25 cellular contexts compared by ENCODE assay signal in genomic region chr13:38086013-38086412, GRCh38.
"Had no signal": no experiment of that assay in that cellular context is flagged by ENCODE, and none has a peak within 500 bp of the region (broad histone marks: within the 10 kb centered on the region; RNA-seq: fewer than 3 reads in every experiment).

No MANE protein-coding gene starts in this region.

- H3K4me1 ChIP-seq: parathyroid adenoma, psoas muscle, right lobe of liver, sigmoid colon, suprapubic skin, testis, tibial artery, transverse colon, vagina had no signal

- H3K27me3 ChIP-seq: ovary, right lobe of liver, sigmoid colon, suprapubic skin, testis, tibial artery, transverse colon, vagina had no signal

- H3K9ac ChIP-seq: parathyroid adenoma had no signal

- H3K36me3 ChIP-seq: ovary, right lobe of liver, sigmoid colon, transverse colon, vagina had no signal

- H2AFZ ChIP-seq: parathyroid adenoma had no signal

- H3K4me3 ChIP-seq: ovary, psoas muscle, right lobe of liver, sigmoid colon, suprapubic skin, testis, tibial artery, transverse colon, vagina had no signal

- DNase-seq: naive thymus-derived CD8-positive, alpha-beta T cell; nephron progenitor cell; occipital lobe; ovary; psoas muscle; right cardiac atrium; right lobe of liver; sigmoid colon; small intestine; stimulated activated CD4-positive, alpha-beta T cell treated with anti-CD3 and anti-CD28 coated beads, Interleukin-15, amount 100 ng/mL, for 24 hours; stimulated activated CD4-positive, alpha-beta T cell treated with anti-CD3 and anti-CD28 coated beads, Interleukin-2, amount 100 ng/mL, for 24 hours; stimulated activated CD4-positive, alpha-beta T cell treated with anti-CD3 and anti-CD28 coated beads, Interleukin-2, amount 100 ng/mL, for 48 hours; stimulated activated CD4-positive, alpha-beta T cell treated with anti-CD3 and anti-CD28 coated beads, Interleukin-4, amount 100 ng/mL, for 24 hours; stimulated activated naive CD4-positive, alpha-beta T cell; stimulated activated naive CD8-positive, alpha-beta T cell treated with anti-CD3 and anti-CD28 coated beads, Interleukin-15, amount 100 ng/mL, for 72 hours; stimulated activated naive CD8-positive, alpha-beta T cell treated with anti-CD3 and anti-CD28 coated beads, Interleukin-15, Interleukin-2, amounts not matched to agents 100 U/mL and 50 U/mL, for 24 hours; substantia nigra; testis; tibial artery; transverse colon had no signal

- H3K27ac ChIP-seq: ovary, parathyroid adenoma, psoas muscle, right lobe of liver, sigmoid colon, suprapubic skin, testis, tibial artery, transverse colon, vagina had no signal

- ATAC-seq: naive thymus-derived CD8-positive, alpha-beta T cell; natural killer cell treated with Interleukin-12 subunit alpha and Interleukin-12 subunit beta and Interleukin-15 and Interleukin-18, amount 100 ng/mL, for 72 hours; psoas muscle; right cardiac atrium; right lobe of liver; stimulated activated memory B cell treated with anti-CD40 and anti-IgM and Interleukin-4, amounts not matched to agents 10 μg/mL and 1 μg/mL and 100 μg/mL, for 72 hours; stimulated activated naive CD8-positive, alpha-beta T cell treated with anti-CD3 and anti-CD28 coated beads, Interleukin-15, amount 100 ng/mL, for 72 hours had no signal

- H3K9me3 ChIP-seq: ovary, right lobe of liver, testis, vagina had no signal
